In the genomic region with DNA sequence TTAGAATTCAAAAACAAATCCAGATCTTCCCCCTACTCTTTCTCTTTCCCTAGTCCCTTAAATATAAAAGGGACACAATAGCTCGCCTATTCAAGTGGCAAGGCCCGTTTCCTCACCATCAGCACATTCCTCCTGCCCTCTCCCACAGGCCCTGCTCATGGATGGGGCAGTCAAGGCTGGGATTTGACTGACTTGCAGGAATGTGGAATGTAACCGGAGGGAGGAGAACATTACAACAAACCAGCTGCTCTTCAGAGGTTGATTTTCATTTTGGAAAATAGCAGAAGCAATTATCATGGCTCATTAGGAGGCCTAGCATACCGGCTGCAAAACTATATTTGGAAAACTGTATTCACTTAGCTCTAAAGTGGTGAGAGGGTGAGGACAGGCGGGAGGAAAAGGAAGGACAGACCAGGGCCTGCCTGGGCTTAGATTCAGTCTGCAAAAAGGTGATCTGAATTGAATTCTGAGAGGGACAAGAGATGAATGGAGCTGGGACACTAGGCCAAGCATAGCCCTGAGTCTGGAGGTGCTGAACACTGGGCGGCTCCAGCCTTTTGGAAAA, we compare ENCODE assay signal across 21 cellular contexts.
"Had no signal": no experiment of that assay in that cellular context is flagged by ENCODE, and none has a peak within 500 bp of the region (broad histone marks: within the 10 kb centered on the region; RNA-seq: fewer than 3 reads in every experiment).

No MANE protein-coding gene starts in this region.

- H3K27me3 ChIP-seq: hepatocyte, thyroid gland, uterus had no signal

- DNase-seq: activated CD4-positive, alpha-beta memory T cell treated with anti-CD3 and anti-CD28 coated beads, Interleukin-2, amount 10 ng/mL, durations not matched to agents 7 days and 5 days; activated effector memory CD4-positive, alpha-beta T cell treated with anti-CD3 and anti-CD28 coated beads, Interleukin-2, amount 50 U/mL, for 16 hours; activated T-cell treated with anti-CD3 and anti-CD28 coated beads, Interleukin-2, amount 50 U/mL, for 4 hours; amniotic stem cell; endodermal cell; kidney; lower lobe of right lung; naive B cell; retina; stimulated activated CD4-positive, alpha-beta T cell treated with anti-CD3 and anti-CD28 coated beads, Interleukin-15, amount 100 ng/mL, for 24 hours; stimulated activated CD4-positive, alpha-beta T cell treated with anti-CD3 and anti-CD28 coated beads, Interleukin-4, amount 100 ng/mL, for 1 hour; stimulated activated naive B cell treated with anti-CD40 and anti-IgM and Interleukin-4, amounts not matched to agents 10 μg/mL and 1 μg/mL and 100 μg/mL, for 72 hours; T-helper 17 cell; thyroid gland; uterus; WERI-Rb-1 had no signal

- ATAC-seq: activated T-cell treated with anti-CD3 and anti-CD28 coated beads, Interleukin-2, amount 50 U/mL, for 4 hours; gastroesophageal sphincter; lower lobe of right lung; stimulated activated naive B cell treated with anti-CD40 and anti-IgM and Interleukin-4, amounts not matched to agents 10 μg/mL and 1 μg/mL and 100 μg/mL, for 72 hours; T-helper 17 cell had no signal

- H3K27ac Mint-ChIP-seq: activated CD4-positive, alpha-beta memory T cell treated with anti-CD3 and anti-CD28 coated beads, Interleukin-2, amount 10 ng/mL, durations not matched to agents 7 days and 5 days; activated naive CD4-positive, alpha-beta T cell treated with anti-CD3 and anti-CD28 coated beads, Interleukin-2, amount 50 U/mL, for 24 hours; endodermal cell; stimulated activated naive B cell treated with anti-CD40 and anti-IgM and Interleukin-4, amounts not matched to agents 10 μg/mL and 1 μg/mL and 100 μg/mL, for 72 hours; T-helper 17 cell had no signal

- H3K9ac ChIP-seq: parathyroid adenoma had no signal

- H3K36me3 Mint-ChIP-seq: activated naive CD4-positive, alpha-beta T cell treated with anti-CD3 and anti-CD28 coated beads, Interleukin-2, amount 50 U/mL, for 24 hours had no signal

- H3K9me3 Mint-ChIP-seq: activated CD4-positive, alpha-beta memory T cell treated with anti-CD3 and anti-CD28 coated beads, Interleukin-2, amount 10 ng/mL, durations not matched to agents 7 days and 5 days; activated naive CD4-positive, alpha-beta T cell treated with anti-CD3 and anti-CD28 coated beads, Interleukin-2, amount 50 U/mL, for 24 hours; activated T-cell treated with anti-CD3 and anti-CD28 coated beads, Interleukin-2, amount 50 U/mL, for 4 hours had no signal

- H3K4me1 Mint-ChIP-seq: activated naive CD4-positive, alpha-beta T cell treated with anti-CD3 and anti-CD28 coated beads, Interleukin-2, amount 50 U/mL, for 24 hours had no signal

- H3K4me2 ChIP-seq: hepatocyte had no signal

- FAIRE-seq: kidney had no signal

- H3K79me2 ChIP-seq: hepatocyte, parathyroid adenoma had no signal

- H3K4me1 ChIP-seq: gastroesophageal sphincter, lower lobe of right lung, thyroid gland, uterus had no signal

- H2AFZ ChIP-seq: hepatocyte, parathyroid adenoma had no signal

- H3K36me3 ChIP-seq: gastroesophageal sphincter, lower lobe of right lung, thyroid gland, uterus, WERI-Rb-1 had no signal

- H3K9me3 ChIP-seq: gastroesophageal sphincter, lower lobe of right lung, thyroid gland, uterus had no signal

- H3K4me3 Mint-ChIP-seq: activated CD4-positive, alpha-beta memory T cell treated with anti-CD3 and anti-CD28 coated beads, Interleukin-2, amount 10 ng/mL, durations not matched to agents 7 days and 5 days; activated naive CD4-positive, alpha-beta T cell treated with anti-CD3 and anti-CD28 coated beads, Interleukin-2, amount 50 U/mL, for 24 hours; activated T-cell treated with anti-CD3 and anti-CD28 coated beads, Interleukin-2, amount 50 U/mL, for 4 hours; endodermal cell; naive B cell; stimulated activated naive B cell treated with anti-CD40 and anti-IgM and Interleukin-4, amounts not matched to agents 10 μg/mL and 1 μg/mL and 100 μg/mL, for 72 hours; T-helper 17 cell had no signal

- H3K4me3 ChIP-seq: gastroesophageal sphincter, hepatocyte, lower lobe of right lung, skin epidermis, thyroid gland, uterus had no signal

- H3K27me3 Mint-ChIP-seq: stimulated activated naive B cell treated with anti-CD40 and anti-IgM and Interleukin-4, amounts not matched to agents 10 μg/mL and 1 μg/mL and 100 μg/mL, for 72 hours had no signal

- H3K27ac ChIP-seq: gastroesophageal sphincter, hepatocyte, lower lobe of right lung, parathyroid adenoma, skin epidermis, thyroid gland, uterus, WERI-Rb-1 had no signal
